ENCODE assay signal across 1 cellular context in the genomic region with DNA sequence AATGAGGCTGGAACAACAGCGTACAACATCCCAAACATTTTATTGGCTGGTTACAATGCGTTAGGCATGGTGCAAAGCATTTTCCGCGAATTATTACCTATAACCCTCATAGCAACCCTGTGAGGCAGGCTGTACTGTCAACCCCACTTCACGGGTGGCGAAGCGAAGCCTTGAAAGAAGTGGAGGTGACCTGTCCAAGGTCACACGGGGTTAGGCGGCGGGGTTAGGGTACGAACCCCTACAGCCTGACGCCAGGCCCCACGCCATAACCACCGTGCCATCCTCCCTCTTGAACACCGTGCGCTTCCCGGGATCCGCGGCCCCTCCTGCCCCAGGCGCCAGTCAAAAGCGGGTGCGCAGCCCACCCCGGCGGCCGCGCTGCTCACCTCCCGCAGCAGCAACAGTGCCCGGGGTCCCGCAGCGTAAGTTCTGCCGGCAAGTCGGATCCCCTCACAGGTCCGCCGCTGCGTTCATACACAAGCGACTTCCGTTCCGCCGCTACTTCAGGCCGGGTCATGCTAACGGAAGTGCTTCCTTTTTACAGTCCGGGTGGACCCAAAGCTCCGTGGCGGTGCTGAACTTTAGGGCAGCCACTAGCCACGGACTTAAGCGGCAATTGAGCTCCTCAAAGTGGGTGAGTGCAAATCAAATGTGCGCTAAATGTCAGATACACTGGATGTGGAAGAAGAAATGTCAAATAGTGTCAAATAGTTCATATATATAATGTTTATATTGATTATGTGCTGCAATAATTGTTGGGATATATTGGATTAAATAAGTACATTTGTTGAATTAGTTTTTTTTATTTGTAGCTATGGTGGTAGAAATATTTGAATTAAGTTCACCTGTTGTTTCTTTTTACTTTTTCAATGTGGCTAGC.
TF ChIP-seq lines count a peak whose summit lies in the region.

A gene with protein sequence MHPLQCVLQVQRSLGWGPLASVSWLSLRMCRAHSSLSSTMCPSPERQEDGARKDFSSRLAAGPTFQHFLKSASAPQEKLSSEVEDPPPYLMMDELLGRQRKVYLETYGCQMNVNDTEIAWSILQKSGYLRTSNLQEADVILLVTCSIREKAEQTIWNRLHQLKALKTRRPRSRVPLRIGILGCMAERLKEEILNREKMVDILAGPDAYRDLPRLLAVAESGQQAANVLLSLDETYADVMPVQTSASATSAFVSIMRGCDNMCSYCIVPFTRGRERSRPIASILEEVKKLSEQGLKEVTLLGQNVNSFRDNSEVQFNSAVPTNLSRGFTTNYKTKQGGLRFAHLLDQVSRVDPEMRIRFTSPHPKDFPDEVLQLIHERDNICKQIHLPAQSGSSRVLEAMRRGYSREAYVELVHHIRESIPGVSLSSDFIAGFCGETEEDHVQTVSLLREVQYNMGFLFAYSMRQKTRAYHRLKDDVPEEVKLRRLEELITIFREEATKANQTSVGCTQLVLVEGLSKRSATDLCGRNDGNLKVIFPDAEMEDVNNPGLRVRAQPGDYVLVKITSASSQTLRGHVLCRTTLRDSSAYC (minus strand): TSS at position 478 of the 880 bp plus-strand sequence. CDS start 4,455 bp downstream, outside the sequence.

TF ChIP-seq in WTC11, 78 proteins besides CTCF, POLR2A, EP300 and RAD21 (continued from another document):
- TF ChIP-seq, protein P1, sequence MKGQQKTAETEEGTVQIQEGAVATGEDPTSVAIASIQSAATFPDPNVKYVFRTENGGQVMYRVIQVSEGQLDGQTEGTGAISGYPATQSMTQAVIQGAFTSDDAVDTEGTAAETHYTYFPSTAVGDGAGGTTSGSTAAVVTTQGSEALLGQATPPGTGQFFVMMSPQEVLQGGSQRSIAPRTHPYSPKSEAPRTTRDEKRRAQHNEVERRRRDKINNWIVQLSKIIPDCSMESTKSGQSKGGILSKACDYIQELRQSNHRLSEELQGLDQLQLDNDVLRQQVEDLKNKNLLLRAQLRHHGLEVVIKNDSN (CRISPR knock-in tag; IDR thresholded peaks at IDR 0.05) = 0 out of 2 replicates have a peak, but pooled peaks have one; percentile 31
- TF ChIP-seq FOXP1 (CRISPR knock-in tag; IDR thresholded peaks at IDR 0.05; ENCODE audit: borderline replicate concordance) (peak; percentile 51; the same call in 1 of the 2 replicates), RELA (CRISPR knock-in tag; IDR thresholded peaks at IDR 0.05; ENCODE audit: borderline replicate concordance) (peak; percentile 73; the same call in 1 of the 2 replicates), ZNF232 (CRISPR knock-in tag; IDR thresholded peaks at IDR 0.05) (0 out of 2 replicates have a peak, but pooled peaks have one; percentile 15), FOXK1 (CRISPR knock-in tag; IDR thresholded peaks at IDR 0.05) (peak; percentile 90; the same call in 1 of the 2 replicates), MAX (CRISPR knock-in tag; IDR thresholded peaks at IDR 0.05) (peak; percentile 68; the same call in 1 of the 2 replicates), E2F5 (CRISPR knock-in tag; IDR thresholded peaks at IDR 0.05) (peak; percentile 60; the same call in 1 of the 2 replicates), GABPB1 (CRISPR knock-in tag; IDR thresholded peaks at IDR 0.05) (peak; percentile 94), ZNF423 (CRISPR knock-in tag; IDR thresholded peaks at IDR 0.05) (no peak), HMGA2 (CRISPR knock-in tag; IDR thresholded peaks at IDR 0.05) (peak; percentile 48), ZNF416 (CRISPR knock-in tag; IDR thresholded peaks at IDR 0.05) (no peak), KAT7 (CRISPR knock-in tag; IDR thresholded peaks at IDR 0.05; ENCODE audit: borderline replicate concordance) (peak; percentile 70; the same call in 1 of the 2 replicates), PREB (CRISPR knock-in tag; IDR thresholded peaks at IDR 0.05; ENCODE audit: borderline replicate concordance) (peak; percentile 83; the same call in 1 of the 2 replicates), CBFB (CRISPR knock-in tag; IDR thresholded peaks at IDR 0.05; ENCODE audit: low read depth) (peak; percentile 83; the same call in 1 of the 2 replicates), CREB1 (CRISPR knock-in tag; IDR thresholded peaks at IDR 0.05) (no peak), NR1H2 (CRISPR knock-in tag; IDR thresholded peaks at IDR 0.05) (no peak), TEAD1 (CRISPR knock-in tag; IDR thresholded peaks at IDR 0.05) (peak; percentile 77; the same call in 1 of the 2 replicates), CREM (CRISPR knock-in tag; IDR thresholded peaks at IDR 0.05) (peak; percentile 87), ZNF512 (CRISPR knock-in tag; IDR thresholded peaks at IDR 0.05; ENCODE audit: borderline replicate concordance) (no peak), ETV6 (CRISPR knock-in tag; IDR thresholded peaks at IDR 0.05) (peak; percentile 56; the same call in 1 of the 2 replicates), ESRRA (CRISPR knock-in tag; IDR thresholded peaks at IDR 0.05; ENCODE audit: borderline replicate concordance) (peak; percentile 28; the same call in 1 of the 2 replicates)
- TF ChIP-seq, protein P2, sequence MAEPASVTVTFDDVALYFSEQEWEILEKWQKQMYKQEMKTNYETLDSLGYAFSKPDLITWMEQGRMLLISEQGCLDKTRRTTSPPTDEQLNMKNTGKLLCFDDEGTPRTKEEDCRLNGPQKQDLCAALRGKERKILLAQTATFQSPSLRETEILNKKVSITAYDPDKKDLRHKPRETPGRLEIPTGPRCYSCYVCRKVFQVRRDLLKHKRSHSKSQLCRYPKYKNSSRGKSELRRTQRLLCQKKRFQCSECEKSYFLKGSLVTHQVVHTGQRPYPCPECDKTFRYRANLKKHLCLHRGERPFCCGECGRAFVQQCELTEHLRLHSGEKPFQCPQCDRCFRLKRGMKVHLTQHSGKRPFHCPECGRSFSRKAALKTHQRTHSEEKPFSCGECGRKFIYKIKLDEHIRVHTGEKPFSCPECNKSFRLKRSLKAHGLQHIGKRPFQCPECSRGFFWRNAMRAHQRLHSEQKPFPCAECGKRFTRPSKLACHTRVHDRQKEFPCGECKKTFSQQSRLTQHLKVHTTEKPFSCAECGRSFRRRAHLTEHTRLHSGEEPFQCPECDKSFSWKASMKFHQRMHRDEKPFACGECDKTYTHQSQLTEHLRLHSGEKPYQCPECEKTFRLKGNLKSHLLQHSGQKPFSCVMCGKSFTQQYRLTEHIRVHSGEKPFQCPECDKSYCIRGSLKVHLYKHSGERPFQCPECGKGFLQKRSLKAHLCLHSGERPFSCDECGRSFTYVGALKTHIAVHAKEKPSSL (CRISPR knock-in tag; conservative IDR thresholded peaks at IDR 0.05) = no peak
- TF ChIP-seq, protein P3, sequence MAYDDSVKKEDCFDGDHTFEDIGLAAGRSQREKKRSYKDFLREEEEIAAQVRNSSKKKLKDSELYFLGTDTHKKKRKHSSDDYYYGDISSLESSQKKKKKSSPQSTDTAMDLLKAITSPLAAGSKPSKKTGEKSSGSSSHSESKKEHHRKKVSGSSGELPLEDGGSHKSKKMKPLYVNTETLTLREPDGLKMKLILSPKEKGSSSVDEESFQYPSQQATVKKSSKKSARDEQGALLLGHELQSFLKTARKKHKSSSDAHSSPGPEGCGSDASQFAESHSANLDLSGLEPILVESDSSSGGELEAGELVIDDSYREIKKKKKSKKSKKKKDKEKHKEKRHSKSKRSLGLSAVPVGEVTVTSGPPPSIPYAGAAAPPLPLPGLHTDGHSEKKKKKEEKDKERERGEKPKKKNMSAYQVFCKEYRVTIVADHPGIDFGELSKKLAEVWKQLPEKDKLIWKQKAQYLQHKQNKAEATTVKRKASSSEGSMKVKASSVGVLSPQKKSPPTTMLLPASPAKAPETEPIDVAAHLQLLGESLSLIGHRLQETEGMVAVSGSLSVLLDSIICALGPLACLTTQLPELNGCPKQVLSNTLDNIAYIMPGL (CRISPR knock-in tag; IDR thresholded peaks at IDR 0.05) = peak; percentile 85
- TF ChIP-seq, protein P4, sequence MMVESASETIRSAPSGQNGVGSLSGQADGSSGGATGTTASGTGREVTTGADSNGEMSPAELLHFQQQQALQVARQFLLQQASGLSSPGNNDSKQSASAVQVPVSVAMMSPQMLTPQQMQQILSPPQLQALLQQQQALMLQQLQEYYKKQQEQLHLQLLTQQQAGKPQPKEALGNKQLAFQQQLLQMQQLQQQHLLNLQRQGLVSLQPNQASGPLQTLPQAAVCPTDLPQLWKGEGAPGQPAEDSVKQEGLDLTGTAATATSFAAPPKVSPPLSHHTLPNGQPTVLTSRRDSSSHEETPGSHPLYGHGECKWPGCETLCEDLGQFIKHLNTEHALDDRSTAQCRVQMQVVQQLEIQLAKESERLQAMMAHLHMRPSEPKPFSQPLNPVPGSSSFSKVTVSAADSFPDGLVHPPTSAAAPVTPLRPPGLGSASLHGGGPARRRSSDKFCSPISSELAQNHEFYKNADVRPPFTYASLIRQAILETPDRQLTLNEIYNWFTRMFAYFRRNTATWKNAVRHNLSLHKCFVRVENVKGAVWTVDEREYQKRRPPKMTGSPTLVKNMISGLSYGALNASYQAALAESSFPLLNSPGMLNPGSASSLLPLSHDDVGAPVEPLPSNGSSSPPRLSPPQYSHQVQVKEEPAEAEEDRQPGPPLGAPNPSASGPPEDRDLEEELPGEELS (CRISPR knock-in tag; IDR thresholded peaks at IDR 0.05) = 0 out of 2 replicates have a peak, but pooled peaks have one; percentile 53
